10 cellular contexts compared by ENCODE assay signal in genomic region chr7:39130740-39131538, GRCh38.
DNase-seq lines count a peak whose midpoint lies in the region; TF ChIP-seq lines count a peak whose summit lies in the region.
"Had no signal": no experiment of that assay in that cellular context is flagged by ENCODE, and none has a peak within 500 bp of the region (broad histone marks: within the 10 kb centered on the region; RNA-seq: fewer than 3 reads in every experiment).

No MANE protein-coding gene starts in this region.

- H3K27me3 Mint-ChIP-seq in activated naive CD8-positive, alpha-beta T cell treated with anti-CD3 and anti-CD28 coated beads for 36 hours: peaks cover 25% of the 10 kb centered on the region
- H3K27me3 Mint-ChIP-seq in nephron (ENCODE audit: low read depth): no peaks in the 10 kb centered on the region

- TF ChIP-seq CTCF in nephron (IDR thresholded peaks at IDR 0.05; ENCODE audit: unreplicated experiment in 3 of 3) (no peak), foreskin fibroblast (IDR thresholded peaks at IDR 0.05; ENCODE audit: low read depth, low read length) (no peak), esophagus squamous epithelium (IDR thresholded peaks at IDR 0.05) (no peak)

- no peaks in the 10 kb centered on the region for H3K36me3 Mint-ChIP-seq in activated naive CD8-positive, alpha-beta T cell treated with anti-CD3 and anti-CD28 coated beads for 36 hours
- H3K36me3 Mint-ChIP-seq in nephron (ENCODE audit: low read depth): no peaks in the 10 kb centered on the region

- H3K4me3 ChIP-seq in foreskin fibroblast (ENCODE audit: low read depth in 1 of 2, low read length in 2 of 2): no peak overlapping the region
- no peak overlapping the region for H3K4me3 ChIP-seq in esophagus squamous epithelium

- H3K4me3 Mint-ChIP-seq in activated naive CD8-positive, alpha-beta T cell treated with anti-CD3 and anti-CD28 coated beads for 36 hours: peak overlapping the region; percentile 12
- peak overlapping the region; percentile 23 to 59 (median 31) for H3K4me3 Mint-ChIP-seq in nephron

- H3K27me3 ChIP-seq in esophagus squamous epithelium: no peaks in the 10 kb centered on the region

- TF ChIP-seq POLR2A in esophagus squamous epithelium (IDR thresholded peaks at IDR 0.05): no peak

- H3K4me1 ChIP-seq in esophagus squamous epithelium: no peaks in the 10 kb centered on the region

- no peak overlapping the region for H3K27ac Mint-ChIP-seq in activated naive CD8-positive, alpha-beta T cell treated with anti-CD3 and anti-CD28 coated beads for 36 hours
- peak overlapping the region in 2 of 3 experiments; percentile 77 to 80 for H3K27ac Mint-ChIP-seq in nephron

- H3K4me1 Mint-ChIP-seq in activated naive CD8-positive, alpha-beta T cell treated with anti-CD3 and anti-CD28 coated beads for 36 hours: no peaks in the 10 kb centered on the region
- peaks cover 19% of the 10 kb centered on the region for H3K4me1 Mint-ChIP-seq in nephron

- H3K36me3 ChIP-seq in esophagus squamous epithelium: no peaks in the 10 kb centered on the region

- H3K9me3 Mint-ChIP-seq in activated naive CD8-positive, alpha-beta T cell treated with anti-CD3 and anti-CD28 coated beads for 36 hours: no peaks in the 10 kb centered on the region
- no peaks in the 10 kb centered on the region for H3K9me3 Mint-ChIP-seq in nephron

- DNase-seq in DMS153 (lab: John Stamatoyannopoulos, UW) (peak; percentile 55), NCI-H187 (lab: John Stamatoyannopoulos, UW) (peak; percentile 79 to 90), foreskin fibroblast (no peak), ureter (ENCODE audit: low spot score) (no peak), esophagus squamous epithelium (lab: John Stamatoyannopoulos, UW) (no peak)
- no peak for DNase-seq in activated naive CD8-positive, alpha-beta T cell treated with anti-CD3 and anti-CD28 coated beads for 36 hours
- no peak for DNase-seq in stimulated activated CD4-positive, alpha-beta T cell treated with anti-CD3 and anti-CD28 coated beads, Interleukin-2, amount 100 ng/mL, for 24 hours
- DNase-seq: cerebellar nuclear complex, Karpas-422 had no signal

- WGBS in esophagus squamous epithelium, 2 donors: 71 to 78% methylated on average over 26 of the region's 26 CpGs

- no peaks in the 10 kb centered on the region for H3K9me3 ChIP-seq in esophagus squamous epithelium

- intact Hi-C loops in esophagus squamous epithelium (cut with DNase I): no loop called here

- H3K27ac ChIP-seq in esophagus squamous epithelium: no peak overlapping the region

Comparison
In these comparisons a context has a peak if more than half of its experiments do, and no peak if none do; other contexts are left out.
1. DNase-seq: peak in DMS153 (single experiment) and NCI-H187 (2 of 2); none in activated naive CD8-positive, alpha-beta T cell treated with anti-CD3 and anti-CD28 coated beads for 36 hours (single experiment), foreskin fibroblast (0 of 2), ureter (single experiment), stimulated activated CD4-positive, alpha-beta T cell treated with anti-CD3 and anti-CD28 coated beads, Interleukin-2, amount 100 ng/mL, for 24 hours (0 of 2) and esophagus squamous epithelium (single experiment).